ENCODE assay signal across 9 cellular contexts in the genomic region with DNA sequence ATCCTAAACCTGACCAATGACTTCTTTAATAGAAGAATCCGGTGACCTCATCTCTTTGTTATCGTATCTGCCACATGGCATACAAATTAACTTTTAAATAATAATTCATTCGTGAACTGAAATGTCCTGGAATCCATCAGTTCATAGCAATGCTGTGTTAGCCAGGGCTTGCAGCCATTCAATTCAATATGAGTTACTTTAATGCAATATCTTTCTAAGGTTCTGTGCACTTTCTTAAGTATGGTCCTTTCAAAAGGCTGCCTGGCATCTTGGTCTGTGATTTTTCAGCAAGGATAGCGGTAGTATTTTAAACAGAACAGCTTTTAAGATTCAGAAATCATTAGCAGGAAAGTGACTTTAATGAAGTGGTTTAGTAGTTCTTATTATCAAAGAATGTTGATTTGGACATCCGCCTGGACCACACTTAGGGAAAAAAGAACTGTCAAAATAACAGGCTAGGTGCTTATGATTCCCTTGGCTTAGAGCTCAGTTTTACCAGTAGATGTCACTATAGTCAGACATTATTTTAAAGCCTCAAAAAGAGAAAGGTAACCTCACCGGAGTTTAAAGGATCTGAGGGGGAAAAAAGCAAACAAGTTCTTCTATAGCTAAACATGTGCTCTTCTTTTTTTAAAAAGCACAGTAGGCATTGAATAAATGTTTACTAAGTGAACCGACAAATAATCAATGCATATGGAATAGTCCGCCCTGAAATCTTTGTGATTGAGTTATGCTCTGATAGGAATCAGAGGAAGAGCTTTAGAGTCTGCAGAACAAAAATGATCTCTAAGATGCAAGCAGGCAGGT. TPM values are rescaled to one million over a fixed set of nuclear protein-coding genes. Genes with fewer than 3 reads are reported as not detected.
DNase-seq lines count a peak whose midpoint lies in the region; ATAC-seq and TF ChIP-seq lines count a peak whose summit lies in the region.
"Had no signal": no experiment of that assay in that cellular context is flagged by ENCODE, and none has a peak within 500 bp of the region (broad histone marks: within the 10 kb centered on the region; RNA-seq: fewer than 3 reads in every experiment).

No MANE protein-coding gene starts in this region.

- H3K9me3 ChIP-seq in ES-I3 (ENCODE audit: control insufficient read depth, insufficient read depth, low read length) (no peaks in the 10 kb centered on the region), lung (ENCODE audit: control insufficient read depth in 2 of 2, insufficient read depth in 1 of 2, low read length in 1 of 2) (no peaks in the 10 kb centered on the region)

- no peaks in the 10 kb centered on the region for H3K27me3 Mint-ChIP-seq in MCF 10A (ENCODE audit: insufficient read depth, unreplicated experiment)

- TF ChIP-seq CTCF in MCF 10A (IDR thresholded peaks at IDR 0.05; ENCODE audit: unreplicated experiment) (peak; percentile 46), lung (IDR thresholded peaks at IDR 0.05; ENCODE audit: control extremely low read depth, extremely low read depth) (peak; percentile 23)

- no peaks in the 10 kb centered on the region for H3K4me1 Mint-ChIP-seq in MCF 10A (ENCODE audit: insufficient read depth, unreplicated experiment)

- no peak overlapping the region for H3K4me3 ChIP-seq in lung

- DNase-seq in NCI-H146 (lab: John Stamatoyannopoulos, UW) (peak; percentile 41), MCF 10A (ENCODE audit: unreplicated experiment) (peak; percentile 43), lung (ENCODE audit: low spot score) (no peak), 8988T (no peak), epidermal melanocyte (ENCODE audit: insufficient read length, low spot score) (no peak)
- DNase-seq in stimulated activated naive CD8-positive, alpha-beta T cell treated with anti-CD3 and anti-CD28 coated beads, Interleukin-15, Interleukin-2, amounts not matched to agents 100 U/mL and 50 U/mL, for 24 hours: no peak
- DNase-seq: naive B cell had no signal

- H3K4me1 ChIP-seq in ES-I3 (ENCODE audit: insufficient read depth, low read length) (peaks cover 11% of the 10 kb centered on the region), lung (ENCODE audit: control insufficient read depth in 2 of 2, insufficient read depth in 2 of 2, low read length in 2 of 2) (peaks cover 0 to 2% of the 10 kb centered on the region in 2 donors)

- intact Hi-C loops in MCF 10A (cut with micrococcal nuclease): loop anchor here (1.0 to 10.0 kb wide), 4 partner anchors 158 to 528 kb away; no protein-coding TSS in a partner anchor

- no peak overlapping the region for H3K27ac Mint-ChIP-seq in MCF 10A (ENCODE audit: low read depth, unreplicated experiment)

- H3K27ac ChIP-seq in lung (ENCODE audit: low read depth in 1 of 2, low read length in 1 of 2): no peak overlapping the region

- no peaks in the 10 kb centered on the region for H3K27me3 ChIP-seq in lung (ENCODE audit: control insufficient read depth, insufficient read depth)

- no peaks in the 10 kb centered on the region for H3K36me3 Mint-ChIP-seq in MCF 10A (ENCODE audit: insufficient read depth, unreplicated experiment)
- H3K36me3 Mint-ChIP-seq: naive B cell had no signal

- POLR2A ChIA-PET in MCF 10A (lab: Yijun Ruan, JAX): interaction anchor here (0.6 to 2.5 kb wide), 11 partner anchors 12 to 517 kb away, joined by 3 to 20 read pairs (median 3); no protein-coding TSS in a partner anchor

- H3K4me3 Mint-ChIP-seq in MCF 10A (ENCODE audit: unreplicated experiment): no peak overlapping the region
- H3K4me3 Mint-ChIP-seq: naive B cell had no signal

- H3K36me3 ChIP-seq in ES-I3 (ENCODE audit: insufficient read depth, low read length) (no peaks in the 10 kb centered on the region), lung (ENCODE audit: control insufficient read depth in 2 of 2, insufficient read depth in 2 of 2, low read length in 2 of 2) (peaks cover 0 to 3% of the 10 kb centered on the region in 2 donors)

- 57 to 66% methylated on average over 8 of the region's 8 CpGs for WGBS in lung, 2 donors

- no TSS peak for BruUV-seq in MCF 10A (replicated peaks; lab: Mats Ljungman, UMichigan)

- peak overlapping the region; percentile 46; the same call in 1 of the 2 replicates for H3K9ac ChIP-seq in ES-I3 (ENCODE audit: low read depth, low read length)

- CTCF ChIA-PET in MCF 10A (lab: Yijun Ruan, JAX): interaction anchor here (0.5 to 3.2 kb wide), 47 partner anchors 9 to 630 kb away, joined by 3 to 224 read pairs (median 4); a partner anchor contains a TSS

- H3K9me3 Mint-ChIP-seq in MCF 10A (ENCODE audit: unreplicated experiment): no peaks in the 10 kb centered on the region
- H3K9me3 Mint-ChIP-seq: naive B cell had no signal

- no peak for ATAC-seq in lung (ENCODE audit: insufficient read depth, low FRiP score)
- ATAC-seq in GM21717 (IDR thresholded peaks at IDR 0.05; ENCODE audit: unreplicated experiment): no peak
- ATAC-seq in stimulated activated naive CD8-positive, alpha-beta T cell treated with anti-CD3 and anti-CD28 coated beads, Interleukin-15, Interleukin-2, amounts not matched to agents 100 U/mL and 50 U/mL, for 24 hours: no peak

RNA-seq across cellular contexts. Expression of a gene that starts 22.7 kb away (rescaled TPM):
- total RNA-seq in MCF 10A (2022) (3.2 and 4.9 TPM in 2 replicates), lung (1 to 10 TPM; 2.0 to 3.8 TPM)
- polyA plus RNA-seq in lung: 1 to 10 TPM; 1.6 to 2.1 TPM

Comparison
In these comparisons a context has a peak if more than half of its experiments do, and no peak if none do; other contexts are left out.
1. DNase-seq: peak in NCI-H146 (single experiment) and MCF 10A (single experiment); none in lung (single experiment), 8988T (single experiment), epidermal melanocyte (single experiment) and stimulated activated naive CD8-positive, alpha-beta T cell treated with anti-CD3 and anti-CD28 coated beads, Interleukin-15, Interleukin-2, amounts not matched to agents 100 U/mL and 50 U/mL, for 24 hours (single experiment).